In genomic region chr19:8529369-8530006, GRCh38 we compare ENCODE assay signal across 15 cellular contexts. TPM values are rescaled to one million over a fixed set of nuclear protein-coding genes. Genes with fewer than 3 reads are reported as not detected.
"Had no signal": no experiment of that assay in that cellular context is flagged by ENCODE, and none has a peak within 500 bp of the region (broad histone marks: within the 10 kb centered on the region; RNA-seq: fewer than 3 reads in every experiment).

No MANE protein-coding gene starts in this region.

- H3K4me1 Mint-ChIP-seq: activated naive CD8-positive, alpha-beta T cell treated with anti-CD3 and anti-CD28 coated beads, Interleukin-2, amount 10 ng/mL, durations not matched to agents 7 days and 5 days; stimulated activated naive B cell treated with anti-CD40 and anti-IgM and Interleukin-4, amounts not matched to agents 10 μg/mL and 1 μg/mL and 100 μg/mL, for 72 hours had no signal

- H3K4me3 Mint-ChIP-seq: activated CD8-positive, alpha-beta memory T cell treated with anti-CD3 and anti-CD28 coated beads, Interleukin-2, amount 10 ng/mL, durations not matched to agents 7 days and 5 days; activated naive CD8-positive, alpha-beta T cell treated with anti-CD3 and anti-CD28 coated beads, Interleukin-2, amount 10 ng/mL, durations not matched to agents 7 days and 5 days; activated T-cell treated with anti-CD3 and anti-CD28 coated beads, Interleukin-2, amount 50 U/mL, for 24 hours; stimulated activated naive B cell treated with anti-CD40 and anti-IgM and Interleukin-4, amounts not matched to agents 10 μg/mL and 1 μg/mL and 100 μg/mL, for 72 hours had no signal

- H3K27ac ChIP-seq: gastroesophageal sphincter, right atrium auricular region had no signal

- FAIRE-seq: colon had no signal

- DNase-seq: activated CD8-positive, alpha-beta memory T cell treated with anti-CD3 and anti-CD28 coated beads, Interleukin-2, amount 10 ng/mL, durations not matched to agents 7 days and 5 days; activated gamma-delta T cell; activated naive CD8-positive, alpha-beta T cell treated with anti-CD3 and anti-CD28 coated beads, Interleukin-2, amount 10 ng/mL, durations not matched to agents 7 days and 5 days; activated T-cell treated with anti-CD3 and anti-CD28 coated beads, Interleukin-2, amount 50 U/mL, for 24 hours; anterior cingulate cortex; effector CD4-positive, alpha-beta T cell; left ventricle myocardium superior; mesenchymal stem cell; stimulated activated naive B cell treated with anti-CD40 and anti-IgM and Interleukin-4, amounts not matched to agents 10 μg/mL and 1 μg/mL and 100 μg/mL, for 72 hours; upper lobe of left lung had no signal

- H3K27me3 ChIP-seq: gastroesophageal sphincter, right atrium auricular region, upper lobe of left lung had no signal

- H3K36me3 ChIP-seq: gastroesophageal sphincter, right atrium auricular region had no signal

- H3K9me3 Mint-ChIP-seq: activated naive CD8-positive, alpha-beta T cell treated with anti-CD3 and anti-CD28 coated beads, Interleukin-2, amount 10 ng/mL, durations not matched to agents 7 days and 5 days; activated T-cell treated with anti-CD3 and anti-CD28 coated beads, Interleukin-2, amount 50 U/mL, for 24 hours; stimulated activated naive B cell treated with anti-CD40 and anti-IgM and Interleukin-4, amounts not matched to agents 10 μg/mL and 1 μg/mL and 100 μg/mL, for 72 hours had no signal

- H3K27me3 Mint-ChIP-seq: activated CD8-positive, alpha-beta memory T cell treated with anti-CD3 and anti-CD28 coated beads, Interleukin-2, amount 10 ng/mL, durations not matched to agents 7 days and 5 days; activated naive CD8-positive, alpha-beta T cell treated with anti-CD3 and anti-CD28 coated beads, Interleukin-2, amount 10 ng/mL, durations not matched to agents 7 days and 5 days; activated T-cell treated with anti-CD3 and anti-CD28 coated beads, Interleukin-2, amount 50 U/mL, for 24 hours; stimulated activated naive B cell treated with anti-CD40 and anti-IgM and Interleukin-4, amounts not matched to agents 10 μg/mL and 1 μg/mL and 100 μg/mL, for 72 hours had no signal

- ATAC-seq: activated CD4-positive, CD25-positive, alpha-beta regulatory T cell treated with anti-CD3 and anti-CD28 coated beads, Interleukin-2, amount 50 U/mL, for 24 hours; activated CD8-positive, alpha-beta memory T cell treated with anti-CD3 and anti-CD28 coated beads, Interleukin-2, amount 10 ng/mL, durations not matched to agents 7 days and 5 days; gastroesophageal sphincter; left ventricle myocardium superior; stimulated activated naive B cell treated with anti-CD40 and anti-IgM and Interleukin-4, amounts not matched to agents 10 μg/mL and 1 μg/mL and 100 μg/mL, for 72 hours had no signal

- H3K4me3 ChIP-seq: gastroesophageal sphincter, right atrium auricular region, upper lobe of left lung had no signal

- H3K27ac Mint-ChIP-seq: activated CD8-positive, alpha-beta memory T cell treated with anti-CD3 and anti-CD28 coated beads, Interleukin-2, amount 10 ng/mL, durations not matched to agents 7 days and 5 days; activated naive CD8-positive, alpha-beta T cell treated with anti-CD3 and anti-CD28 coated beads, Interleukin-2, amount 10 ng/mL, durations not matched to agents 7 days and 5 days; activated T-cell treated with anti-CD3 and anti-CD28 coated beads, Interleukin-2, amount 50 U/mL, for 24 hours; stimulated activated naive B cell treated with anti-CD40 and anti-IgM and Interleukin-4, amounts not matched to agents 10 μg/mL and 1 μg/mL and 100 μg/mL, for 72 hours had no signal

- H3K9me3 ChIP-seq: gastroesophageal sphincter, right atrium auricular region, upper lobe of left lung had no signal

RNA-seq across cellular contexts. Expression of gene PRAM1, which starts 27.0 kb away (rescaled TPM):
- total RNA-seq: fibroblast of lung had no signal
- polyA plus RNA-seq: fibroblast of lung had no signal
